ENCODE assay signal across 1 cellular context in genomic region chr6:21744321-21744720, GRCh38.
TF ChIP-seq lines count a peak whose summit lies in the region.

No MANE protein-coding gene starts in this region.

TF ChIP-seq in H1, 55 proteins besides CTCF, POLR2A, EP300 and RAD21 (continued from another document):
- TF ChIP-seq RBBP5 (IDR thresholded peaks at IDR 0.05; ENCODE audit: borderline replicate concordance, low read depth, low read length), result no peak
- no peak for TF ChIP-seq SRF (IDR thresholded peaks at IDR 0.05; ENCODE audit: low read depth, low read length)
- no peak for TF ChIP-seq HDAC6 (IDR thresholded peaks at IDR 0.05; ENCODE audit: low read depth, low read length)
- TF ChIP-seq TEAD4 (IDR thresholded peaks at IDR 0.05; ENCODE audit: low read depth, low read length), result no peak
- no peak for TF ChIP-seq GTF2F1 (IDR thresholded peaks at IDR 0.05; ENCODE audit: borderline replicate concordance, low read depth, low read length)
- no peak for TF ChIP-seq USF2 (IDR thresholded peaks at IDR 0.05; ENCODE audit: low read length)
- no peak for TF ChIP-seq NRF1 (IDR thresholded peaks at IDR 0.05; ENCODE audit: low read depth, low read length)
- no peak for TF ChIP-seq CHD7 (IDR thresholded peaks at IDR 0.05; ENCODE audit: insufficient replicate concordance, low read length)
